1 cellular context compared by ENCODE assay signal in genomic region chr2:62745891-62746481, GRCh38.
TF ChIP-seq lines count a peak whose summit lies in the region.

No MANE protein-coding gene starts in this region.

TF ChIP-seq in K562, 482 proteins besides CTCF, POLR2A, EP300 and RAD21 (continued from another document):
- TF ChIP-seq ZNF253 (CRISPR knock-in tag; conservative IDR thresholded peaks at IDR 0.05) (no peak), RBM34 (IDR thresholded peaks at IDR 0.05; ENCODE audit: borderline replicate concordance, insufficient read depth, low read length) (no peak), PHTF2 (CRISPR knock-in tag; IDR thresholded peaks at IDR 0.05) (no peak), ZNF175 (CRISPR knock-in tag; IDR thresholded peaks at IDR 0.05; ENCODE audit: low read depth) (no peak), PHF8 (IDR thresholded peaks at IDR 0.05; ENCODE audit: borderline replicate concordance, low read length) (no peak), NCOA6 (IDR thresholded peaks at IDR 0.05) (no peak), POLR2B (IDR thresholded peaks at IDR 0.05; ENCODE audit: low read depth, partially characterized antibody) (no peak), NCOA2 (IDR thresholded peaks at IDR 0.05; ENCODE audit: partially characterized antibody in 2 of 2) (no peak)
- TF ChIP-seq, protein P1, sequence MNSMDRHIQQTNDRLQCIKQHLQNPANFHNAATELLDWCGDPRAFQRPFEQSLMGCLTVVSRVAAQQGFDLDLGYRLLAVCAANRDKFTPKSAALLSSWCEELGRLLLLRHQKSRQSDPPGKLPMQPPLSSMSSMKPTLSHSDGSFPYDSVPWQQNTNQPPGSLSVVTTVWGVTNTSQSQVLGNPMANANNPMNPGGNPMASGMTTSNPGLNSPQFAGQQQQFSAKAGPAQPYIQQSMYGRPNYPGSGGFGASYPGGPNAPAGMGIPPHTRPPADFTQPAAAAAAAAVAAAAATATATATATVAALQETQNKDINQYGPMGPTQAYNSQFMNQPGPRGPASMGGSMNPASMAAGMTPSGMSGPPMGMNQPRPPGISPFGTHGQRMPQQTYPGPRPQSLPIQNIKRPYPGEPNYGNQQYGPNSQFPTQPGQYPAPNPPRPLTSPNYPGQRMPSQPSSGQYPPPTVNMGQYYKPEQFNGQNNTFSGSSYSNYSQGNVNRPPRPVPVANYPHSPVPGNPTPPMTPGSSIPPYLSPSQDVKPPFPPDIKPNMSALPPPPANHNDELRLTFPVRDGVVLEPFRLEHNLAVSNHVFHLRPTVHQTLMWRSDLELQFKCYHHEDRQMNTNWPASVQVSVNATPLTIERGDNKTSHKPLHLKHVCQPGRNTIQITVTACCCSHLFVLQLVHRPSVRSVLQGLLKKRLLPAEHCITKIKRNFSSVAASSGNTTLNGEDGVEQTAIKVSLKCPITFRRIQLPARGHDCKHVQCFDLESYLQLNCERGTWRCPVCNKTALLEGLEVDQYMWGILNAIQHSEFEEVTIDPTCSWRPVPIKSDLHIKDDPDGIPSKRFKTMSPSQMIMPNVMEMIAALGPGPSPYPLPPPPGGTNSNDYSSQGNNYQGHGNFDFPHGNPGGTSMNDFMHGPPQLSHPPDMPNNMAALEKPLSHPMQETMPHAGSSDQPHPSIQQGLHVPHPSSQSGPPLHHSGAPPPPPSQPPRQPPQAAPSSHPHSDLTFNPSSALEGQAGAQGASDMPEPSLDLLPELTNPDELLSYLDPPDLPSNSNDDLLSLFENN (IDR thresholded peaks at IDR 0.05; ENCODE audit: low read depth in 2 of 2, low read length in 2 of 2), result no peak
- TF ChIP-seq, protein P2, sequence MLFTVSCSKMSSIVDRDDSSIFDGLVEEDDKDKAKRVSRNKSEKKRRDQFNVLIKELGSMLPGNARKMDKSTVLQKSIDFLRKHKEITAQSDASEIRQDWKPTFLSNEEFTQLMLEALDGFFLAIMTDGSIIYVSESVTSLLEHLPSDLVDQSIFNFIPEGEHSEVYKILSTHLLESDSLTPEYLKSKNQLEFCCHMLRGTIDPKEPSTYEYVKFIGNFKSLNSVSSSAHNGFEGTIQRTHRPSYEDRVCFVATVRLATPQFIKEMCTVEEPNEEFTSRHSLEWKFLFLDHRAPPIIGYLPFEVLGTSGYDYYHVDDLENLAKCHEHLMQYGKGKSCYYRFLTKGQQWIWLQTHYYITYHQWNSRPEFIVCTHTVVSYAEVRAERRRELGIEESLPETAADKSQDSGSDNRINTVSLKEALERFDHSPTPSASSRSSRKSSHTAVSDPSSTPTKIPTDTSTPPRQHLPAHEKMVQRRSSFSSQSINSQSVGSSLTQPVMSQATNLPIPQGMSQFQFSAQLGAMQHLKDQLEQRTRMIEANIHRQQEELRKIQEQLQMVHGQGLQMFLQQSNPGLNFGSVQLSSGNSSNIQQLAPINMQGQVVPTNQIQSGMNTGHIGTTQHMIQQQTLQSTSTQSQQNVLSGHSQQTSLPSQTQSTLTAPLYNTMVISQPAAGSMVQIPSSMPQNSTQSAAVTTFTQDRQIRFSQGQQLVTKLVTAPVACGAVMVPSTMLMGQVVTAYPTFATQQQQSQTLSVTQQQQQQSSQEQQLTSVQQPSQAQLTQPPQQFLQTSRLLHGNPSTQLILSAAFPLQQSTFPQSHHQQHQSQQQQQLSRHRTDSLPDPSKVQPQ (CRISPR knock-in tag; IDR thresholded peaks at IDR 0.05; ENCODE audit: borderline replicate concordance), result no peak
- TF ChIP-seq, protein P3, sequence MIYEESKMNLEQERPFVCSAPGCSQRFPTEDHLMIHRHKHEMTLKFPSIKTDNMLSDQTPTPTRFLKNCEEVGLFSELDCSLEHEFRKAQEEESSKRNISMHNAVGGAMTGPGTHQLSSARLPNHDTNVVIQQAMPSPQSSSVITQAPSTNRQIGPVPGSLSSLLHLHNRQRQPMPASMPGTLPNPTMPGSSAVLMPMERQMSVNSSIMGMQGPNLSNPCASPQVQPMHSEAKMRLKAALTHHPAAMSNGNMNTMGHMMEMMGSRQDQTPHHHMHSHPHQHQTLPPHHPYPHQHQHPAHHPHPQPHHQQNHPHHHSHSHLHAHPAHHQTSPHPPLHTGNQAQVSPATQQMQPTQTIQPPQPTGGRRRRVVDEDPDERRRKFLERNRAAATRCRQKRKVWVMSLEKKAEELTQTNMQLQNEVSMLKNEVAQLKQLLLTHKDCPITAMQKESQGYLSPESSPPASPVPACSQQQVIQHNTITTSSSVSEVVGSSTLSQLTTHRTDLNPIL (CRISPR knock-in tag; IDR thresholded peaks at IDR 0.05), result no peak
